1 cellular context compared by ENCODE assay signal in genomic region chr12:72269491-72269890, GRCh38.
TF ChIP-seq lines count a peak whose summit lies in the region.

No MANE protein-coding gene starts in this region.

TF ChIP-seq in neural cell, 6 proteins besides CTCF, POLR2A, EP300 and RAD21 (continued from another document):
- TF ChIP-seq REST (IDR thresholded peaks at IDR 0.05; ENCODE audit: borderline replicate concordance) (no peak), SMC3 (conservative IDR thresholded peaks at IDR 0.05; ENCODE audit: poor library complexity) (no peak), EZH2 (IDR thresholded peaks at IDR 0.05; ENCODE audit: borderline replicate concordance, insufficient read depth, low read length, poor library complexity, severe bottlenecking) (no peak), POLR2AphosphoS5 (IDR thresholded peaks at IDR 0.05) (no peak)
